In genomic region chr6:11346516-11346915, GRCh38 we compare ENCODE assay signal across 17 cellular contexts.
DNase-seq lines count a peak whose midpoint lies in the region; ATAC-seq and TF ChIP-seq lines count a peak whose summit lies in the region.
"Had no signal": no experiment of that assay in that cellular context is flagged by ENCODE, and none has a peak within 500 bp of the region (broad histone marks: within the 10 kb centered on the region; RNA-seq: fewer than 3 reads in every experiment).

No MANE protein-coding gene starts in this region.

- no peaks in the 10 kb centered on the region for H3K9me2 ChIP-seq in GM23248 (ENCODE audit: insufficient read depth)

- no peak for TF ChIP-seq CTCF in nephron (IDR thresholded peaks at IDR 0.05; ENCODE audit: unreplicated experiment in 3 of 3)

- H3K4me1 ChIP-seq in GM23248 (ENCODE audit: insufficient read depth) = no peaks in the 10 kb centered on the region
- H3K4me1 ChIP-seq in HAP-1 = peaks cover 2% of the 10 kb centered on the region; the same call in 1 of the 2 replicates
- H3K4me1 ChIP-seq: adrenal gland, gastroesophageal sphincter had no signal

- H3K4me3 ChIP-seq in GM23248 (no peak overlapping the region), HAP-1 (no peak overlapping the region)
- H3K4me3 ChIP-seq: adrenal gland, gastroesophageal sphincter, left lung had no signal

- peaks cover 4% of the 10 kb centered on the region; the same call in 1 of the 2 replicates for H3F3A ChIP-seq in GM23248 (ENCODE audit: insufficient read depth)

- peaks cover 2% of the 10 kb centered on the region for H3K9me3 Mint-ChIP-seq in nephron
- H3K9me3 Mint-ChIP-seq: HFFc6 had no signal

- H3K4me1 Mint-ChIP-seq in nephron = no peaks in the 10 kb centered on the region

- no peak overlapping the region for H2AFZ ChIP-seq in GM23248

- H4K20me1 ChIP-seq in GM23248 (ENCODE audit: insufficient read depth) = no peaks in the 10 kb centered on the region

- no peak overlapping the region for H3K27ac ChIP-seq in GM23248
- H3K27ac ChIP-seq: adrenal gland, gastroesophageal sphincter had no signal

- H3K79me2 ChIP-seq in GM23248 (ENCODE audit: insufficient read depth) = no peaks in the 10 kb centered on the region

- H3K27ac Mint-ChIP-seq in nephron = peak overlapping the region in 2 of 3 experiments; percentile 31 to 66
- H3K27ac Mint-ChIP-seq: HFFc6 had no signal

- peak; percentile 27 for DNase-seq in GM23248
- DNase-seq in NCI-H2171 (lab: John Stamatoyannopoulos, UW) = no peak
- DNase-seq in SK-N-DZ (ENCODE audit: low spot score) = no peak
- DNase-seq in AG08396 (ENCODE audit: low spot score) = no peak
- DNase-seq in HAP-1 (ENCODE audit: low spot score in 2 of 2) = no peak
- DNase-seq: adrenal gland; HFFc6; KG1; left lung; NCI-H187 treated with DMSO at 0.1 percent for 48 hours; occipital lobe; PC-3; stimulated activated naive CD4-positive, alpha-beta T cell had no signal

- H3K9ac ChIP-seq in GM23248 = no peak overlapping the region

- H3K36me3 Mint-ChIP-seq in nephron (ENCODE audit: low read depth) = no peaks in the 10 kb centered on the region

- in situ Hi-C loops in GM23248 (cut with MboI) = no loop called here
- in situ Hi-C loops in HAP-1 (cut with MboI; ENCODE audit: low sequenced_read_pairs) = no loop called here

- ATAC-seq in GM18868 (IDR thresholded peaks at IDR 0.05; ENCODE audit: unreplicated experiment) (peak; percentile 93), HG03520 (IDR thresholded peaks at IDR 0.05; ENCODE audit: unreplicated experiment) (peak; percentile 44)
- ATAC-seq: gastroesophageal sphincter, left lung, PC-3 had no signal

- H3K36me3 ChIP-seq in GM23248 (ENCODE audit: low read depth) (no peaks in the 10 kb centered on the region), HAP-1 (replicated peaks) (no peaks in the 10 kb centered on the region)
- H3K36me3 ChIP-seq: adrenal gland, gastroesophageal sphincter, left lung had no signal

- no peak overlapping the region for H3K4me2 ChIP-seq in GM23248 (ENCODE audit: unreplicated experiment)

- no peak overlapping the region for H3K4me3 Mint-ChIP-seq in nephron
- H3K4me3 Mint-ChIP-seq: HFFc6 had no signal

- 79 to 83% methylated on average over 1 of the region's 1 CpG for WGBS in GM23248 (ENCODE audit: low coverage in 1 of 2, low lambda C conversion rate in 2 of 2, missing lambda C conversion rate in 2 of 2), 2 experiments

- no peaks in the 10 kb centered on the region for H3K9me3 ChIP-seq in GM23248 (ENCODE audit: low read depth)
- H3K9me3 ChIP-seq in HAP-1 = no peaks in the 10 kb centered on the region
- H3K9me3 ChIP-seq: adrenal gland, left lung had no signal

- H3K27me3 ChIP-seq in GM23248 (replicated peaks; ENCODE audit: insufficient read depth) (no peaks in the 10 kb centered on the region; the same call in 1 of the 2 replicates), HAP-1 (ENCODE audit: low read depth) (no peaks in the 10 kb centered on the region)
- H3K27me3 ChIP-seq: adrenal gland, gastroesophageal sphincter, left lung had no signal

- H3K27me3 Mint-ChIP-seq in nephron (ENCODE audit: low read depth) = no peaks in the 10 kb centered on the region
